Comparison of ENCODE assay signal across 1 cellular context in genomic region chr1:163284867-163285266, GRCh38.
A peak's percentile ranks its signal among the peaks of the same experiment; 100 is the strongest.
TF ChIP-seq lines count a peak whose summit lies in the region.

No MANE protein-coding gene starts in this region.

TF ChIP-seq in GM12878, 131 proteins besides CTCF, POLR2A, EP300 and RAD21:
- TF ChIP-seq ZNF687 (IDR thresholded peaks at IDR 0.05), result peak; percentile 42; the same call in 1 of the 2 replicates
- TF ChIP-seq, protein P1, sequence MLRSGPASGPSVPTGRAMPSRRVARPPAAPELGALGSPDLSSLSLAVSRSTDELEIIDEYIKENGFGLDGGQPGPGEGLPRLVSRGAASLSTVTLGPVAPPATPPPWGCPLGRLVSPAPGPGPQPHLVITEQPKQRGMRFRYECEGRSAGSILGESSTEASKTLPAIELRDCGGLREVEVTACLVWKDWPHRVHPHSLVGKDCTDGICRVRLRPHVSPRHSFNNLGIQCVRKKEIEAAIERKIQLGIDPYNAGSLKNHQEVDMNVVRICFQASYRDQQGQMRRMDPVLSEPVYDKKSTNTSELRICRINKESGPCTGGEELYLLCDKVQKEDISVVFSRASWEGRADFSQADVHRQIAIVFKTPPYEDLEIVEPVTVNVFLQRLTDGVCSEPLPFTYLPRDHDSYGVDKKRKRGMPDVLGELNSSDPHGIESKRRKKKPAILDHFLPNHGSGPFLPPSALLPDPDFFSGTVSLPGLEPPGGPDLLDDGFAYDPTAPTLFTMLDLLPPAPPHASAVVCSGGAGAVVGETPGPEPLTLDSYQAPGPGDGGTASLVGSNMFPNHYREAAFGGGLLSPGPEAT (IDR thresholded peaks at IDR 0.05; ENCODE audit: low read depth), result peak; percentile 27; the same call in 1 of the 2 replicates
- peak; percentile 69 for TF ChIP-seq MEF2B (IDR thresholded peaks at IDR 0.05; ENCODE audit: partially characterized antibody, poor library complexity, severe bottlenecking)
